ENCODE assay signal across 2 cellular contexts in the genomic region with DNA sequence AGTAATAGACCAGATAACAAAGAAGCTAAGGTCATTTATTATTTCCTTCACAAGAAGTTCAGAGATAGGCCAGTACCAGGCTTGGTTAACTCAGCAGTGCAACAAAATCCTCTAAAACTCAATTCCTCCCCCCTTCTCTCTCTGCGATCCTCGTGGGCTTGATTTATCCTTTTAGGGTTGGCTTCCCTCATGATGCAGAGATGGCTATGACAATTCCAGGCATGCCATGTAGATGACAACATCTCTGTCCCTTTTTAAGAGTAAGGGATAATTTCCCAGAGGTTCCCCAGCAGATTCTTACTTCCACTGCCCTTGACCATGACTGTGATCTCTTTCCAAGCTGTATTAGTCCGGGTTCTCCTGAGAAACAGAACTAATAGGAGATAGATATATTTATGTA.
TF ChIP-seq lines count a peak whose summit lies in the region.

No MANE protein-coding gene starts in this region.

TF ChIP-seq in SK-N-SH, 30 proteins besides CTCF, POLR2A, EP300 and RAD21 (continued from another document):
- TF ChIP-seq ZBTB33 (IDR thresholded peaks at IDR 0.05; ENCODE audit: borderline replicate concordance, low read depth) (no peak), MEF2A (IDR thresholded peaks at IDR 0.05; ENCODE audit: borderline replicate concordance, low read depth) (no peak), USF2 (IDR thresholded peaks at IDR 0.05; ENCODE audit: borderline replicate concordance, low read depth, low read length) (no peak)

TF ChIP-seq in SK-N-SH treated with all-trans-retinoic acid at 6 μM for 48 hours, 23 proteins besides CTCF, POLR2A, EP300 and RAD21 (continued from another document):
- TF ChIP-seq TSHZ2 (CRISPR knock-in tag; IDR thresholded peaks at IDR 0.05) (no peak), ARNTL (CRISPR knock-in tag; IDR thresholded peaks at IDR 0.05; ENCODE audit: borderline replicate concordance, low read depth) (no peak), ZNF8 (CRISPR knock-in tag; IDR thresholded peaks at IDR 0.05) (no peak), TOX (CRISPR knock-in tag; IDR thresholded peaks at IDR 0.05; ENCODE audit: borderline replicate concordance) (no peak), RARB (CRISPR knock-in tag; IDR thresholded peaks at IDR 0.05) (no peak), SNAI2 (CRISPR knock-in tag; IDR thresholded peaks at IDR 0.05) (no peak), ZC3H10 (CRISPR knock-in tag; IDR thresholded peaks at IDR 0.05) (no peak), CSDC2 (CRISPR knock-in tag; IDR thresholded peaks at IDR 0.05) (no peak), PPARA (CRISPR knock-in tag; IDR thresholded peaks at IDR 0.05; ENCODE audit: borderline replicate concordance) (no peak), ZNF70 (CRISPR knock-in tag; IDR thresholded peaks at IDR 0.05) (no peak)
- TF ChIP-seq, protein P1, sequence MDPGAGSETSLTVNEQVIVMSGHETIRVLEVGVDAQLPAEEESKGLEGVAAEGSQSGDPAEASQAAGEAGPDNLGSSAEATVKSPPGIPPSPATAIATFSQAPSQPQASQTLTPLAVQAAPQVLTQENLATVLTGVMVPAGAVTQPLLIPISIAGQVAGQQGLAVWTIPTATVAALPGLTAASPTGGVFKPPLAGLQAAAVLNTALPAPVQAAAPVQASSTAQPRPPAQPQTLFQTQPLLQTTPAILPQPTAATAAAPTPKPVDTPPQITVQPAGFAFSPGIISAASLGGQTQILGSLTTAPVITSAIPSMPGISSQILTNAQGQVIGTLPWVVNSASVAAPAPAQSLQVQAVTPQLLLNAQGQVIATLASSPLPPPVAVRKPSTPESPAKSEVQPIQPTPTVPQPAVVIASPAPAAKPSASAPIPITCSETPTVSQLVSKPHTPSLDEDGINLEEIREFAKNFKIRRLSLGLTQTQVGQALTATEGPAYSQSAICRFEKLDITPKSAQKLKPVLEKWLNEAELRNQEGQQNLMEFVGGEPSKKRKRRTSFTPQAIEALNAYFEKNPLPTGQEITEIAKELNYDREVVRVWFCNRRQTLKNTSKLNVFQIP (CRISPR knock-in tag; IDR thresholded peaks at IDR 0.05; ENCODE audit: borderline replicate concordance, low read depth): no peak
